ENCODE assay signal across 20 cellular contexts in genomic region chr5:175900131-175900530, GRCh38. TPM values are rescaled to one million over a fixed set of nuclear protein-coding genes. Genes with fewer than 3 reads are reported as not detected.
DNase-seq lines count a peak whose midpoint lies in the region; ATAC-seq and TF ChIP-seq lines count a peak whose summit lies in the region.
"Had no signal": no experiment of that assay in that cellular context is flagged by ENCODE, and none has a peak within 500 bp of the region (broad histone marks: within the 10 kb centered on the region; RNA-seq: fewer than 3 reads in every experiment).

No MANE protein-coding gene starts in this region.

- 82 to 93% methylated on average over 5 to 6 of the region's 6 CpGs for WGBS in endodermal cell (ENCODE audit: insufficient coverage in 1 of 2, insufficient read length in 1 of 2), 2 experiments

- peak overlapping the region in 7 of 11 experiments; percentile 7 to 58 (median 42); a peak in 13 of 22 replicates for H3K4me2 ChIP-seq in BLaER1 treated with 17β-estradiol and CSF1 and Interleukin-3, amounts not matched to agents 10 nM and 100 nM
- no peak overlapping the region for H3K4me2 ChIP-seq in osteoblast (ENCODE audit: insufficient read depth, low read length)

- ATAC-seq in GM18861 (IDR thresholded peaks at IDR 0.05; ENCODE audit: unreplicated experiment) (no peak), HG03135 (IDR thresholded peaks at IDR 0.05; ENCODE audit: unreplicated experiment) (no peak)
- ATAC-seq: GM12878 had no signal

- H3K9ac ChIP-seq in BLaER1 treated with 17β-estradiol and CSF1 and Interleukin-3, amounts not matched to agents 10 nM and 100 nM, result no peak overlapping the region
- no peak overlapping the region for H3K9ac ChIP-seq in endodermal cell (ENCODE audit: extremely low read depth, low read length, poor library complexity, severe bottlenecking)
- H3K9ac ChIP-seq: GM23248 had no signal

- TF ChIP-seq CTCF in VCaP (conservative IDR thresholded peaks at IDR 0.05) (no peak), endodermal cell (conservative IDR thresholded peaks at IDR 0.05) (no peak), osteoblast (IDR thresholded peaks at IDR 0.05; ENCODE audit: extremely low read depth, low read depth, low read length) (no peak)

- no peak for DNase-seq in endodermal cell
- DNase-seq in osteoblast (ENCODE audit: insufficient read length, low spot score, missing footprints), result peak; percentile 46
- no peak for DNase-seq in activated naive CD4-positive, alpha-beta T cell treated with anti-CD3 and anti-CD28 coated beads, Interleukin-2, amount 10 ng/mL, durations not matched to agents 7 days and 5 days
- DNase-seq in NCI-H146 treated with DMSO at 0.1 percent for 48 hours (lab: John Stamatoyannopoulos, UW; ENCODE audit: unreplicated experiment), result no peak
- DNase-seq: CD4-positive, alpha-beta T cell; CD8-positive, alpha-beta memory T cell; DMS 273 treated with DMSO at 0.1 percent for 48 hours; DMS79; EL; GDM1; GM23248; H7; HCEC 1CT had no signal

- H3K27me3 ChIP-seq in BLaER1 treated with 17β-estradiol and CSF1 and Interleukin-3, amounts not matched to agents 10 nM and 100 nM, result no peaks in the 10 kb centered on the region
- H3K27me3 ChIP-seq in endodermal cell (ENCODE audit: control insufficient read depth, insufficient read depth, low read length, poor library complexity, severe bottlenecking) (peaks cover under 1% of the 10 kb centered on the region), osteoblast (ENCODE audit: insufficient read depth, low read length) (no peaks in the 10 kb centered on the region)

- no peaks in the 10 kb centered on the region for H3K9me3 Mint-ChIP-seq in endodermal cell
- H3K9me3 Mint-ChIP-seq in activated naive CD4-positive, alpha-beta T cell treated with anti-CD3 and anti-CD28 coated beads, Interleukin-2, amount 10 ng/mL, durations not matched to agents 7 days and 5 days, result no peaks in the 10 kb centered on the region
- H3K9me3 Mint-ChIP-seq: CD4-positive, alpha-beta T cell; CD8-positive, alpha-beta memory T cell had no signal

- H3K27ac ChIP-seq in BLaER1 treated with 17β-estradiol and CSF1 and Interleukin-3, amounts not matched to agents 10 nM and 100 nM, result peak overlapping the region in 2 of 11 experiments; percentile 12 to 33; a peak in 4 of 22 replicates
- H3K27ac ChIP-seq in VCaP, result peak overlapping the region; percentile 72
- H3K27ac ChIP-seq in endodermal cell (ENCODE audit: low read depth, low read length), result peak overlapping the region; percentile 60
- H3K27ac ChIP-seq in osteoblast (ENCODE audit: low read depth, low read length), result no peak overlapping the region
- H3K27ac ChIP-seq: GM23248 had no signal

- H3K27ac Mint-ChIP-seq in endodermal cell, result no peak overlapping the region
- H3K27ac Mint-ChIP-seq in activated naive CD4-positive, alpha-beta T cell treated with anti-CD3 and anti-CD28 coated beads, Interleukin-2, amount 10 ng/mL, durations not matched to agents 7 days and 5 days, result no peak overlapping the region
- H3K27ac Mint-ChIP-seq: CD14-positive monocyte; CD4-positive, alpha-beta T cell had no signal

- no peak overlapping the region for H3K4me3 Mint-ChIP-seq in endodermal cell
- H3K4me3 Mint-ChIP-seq in activated naive CD4-positive, alpha-beta T cell treated with anti-CD3 and anti-CD28 coated beads, Interleukin-2, amount 10 ng/mL, durations not matched to agents 7 days and 5 days, result no peak overlapping the region
- H3K4me3 Mint-ChIP-seq: CD14-positive monocyte; CD4-positive, alpha-beta T cell; CD8-positive, alpha-beta memory T cell had no signal

- peaks cover 10 to 40% (median 30%) of the 10 kb centered on the region in 10 experiments for H3K4me1 ChIP-seq in BLaER1 treated with 17β-estradiol and CSF1 and Interleukin-3, amounts not matched to agents 10 nM and 100 nM
- peaks cover 4% of the 10 kb centered on the region for H3K4me1 ChIP-seq in endodermal cell (ENCODE audit: control insufficient read depth, insufficient read depth, low read length)
- no peaks in the 10 kb centered on the region for H3K4me1 ChIP-seq in osteoblast (ENCODE audit: insufficient read depth, low read length)

- H3K79me2 ChIP-seq in osteoblast (ENCODE audit: insufficient read depth, low read length), result no peaks in the 10 kb centered on the region

- H3K27me3 Mint-ChIP-seq in endodermal cell (ENCODE audit: insufficient read depth), result peaks cover 4% of the 10 kb centered on the region
- peaks cover 27% of the 10 kb centered on the region for H3K27me3 Mint-ChIP-seq in activated naive CD4-positive, alpha-beta T cell treated with anti-CD3 and anti-CD28 coated beads, Interleukin-2, amount 10 ng/mL, durations not matched to agents 7 days and 5 days
- H3K27me3 Mint-ChIP-seq: CD4-positive, alpha-beta T cell; CD8-positive, alpha-beta memory T cell had no signal

- no peak overlapping the region for H3K4me3 ChIP-seq in BLaER1 treated with 17β-estradiol and CSF1 and Interleukin-3, amounts not matched to agents 10 nM and 100 nM
- H3K4me3 ChIP-seq in endodermal cell (ENCODE audit: low read length) (no peak overlapping the region), osteoblast (ENCODE audit: insufficient read depth, low read length) (no peak overlapping the region)
- H3K4me3 ChIP-seq: GM12878, GM23248 had no signal

- H3K4me1 Mint-ChIP-seq in endodermal cell, result peaks cover 6% of the 10 kb centered on the region
- H3K4me1 Mint-ChIP-seq in activated naive CD4-positive, alpha-beta T cell treated with anti-CD3 and anti-CD28 coated beads, Interleukin-2, amount 10 ng/mL, durations not matched to agents 7 days and 5 days, result peaks cover 19% of the 10 kb centered on the region

- H3K36me3 ChIP-seq in BLaER1 treated with 17β-estradiol and CSF1 and Interleukin-3, amounts not matched to agents 10 nM and 100 nM, result no peaks in the 10 kb centered on the region
- no peaks in the 10 kb centered on the region for H3K36me3 ChIP-seq in endodermal cell (ENCODE audit: control insufficient read depth, insufficient read depth, low read length)
- H3K36me3 ChIP-seq in osteoblast (ENCODE audit: insufficient read depth, low read length), result no peaks in the 10 kb centered on the region

- no peak overlapping the region for H2AFZ ChIP-seq in osteoblast (ENCODE audit: low read length)
- H2AFZ ChIP-seq: GM23248 had no signal

- H3K9me3 ChIP-seq in BLaER1 treated with 17β-estradiol and CSF1 and Interleukin-3, amounts not matched to agents 10 nM and 100 nM (replicated peaks in 1 of 11), result peaks cover 0 to 16% (median 14%) of the 10 kb centered on the region in 11 experiments; a peak in 17 of 22 replicates
- H3K9me3 ChIP-seq in endodermal cell (ENCODE audit: control insufficient read depth, low read length) (no peaks in the 10 kb centered on the region), osteoblast (ENCODE audit: low read depth, low read length) (no peaks in the 10 kb centered on the region)

- CTCF ChIA-PET in activated naive CD4-positive, alpha-beta T cell treated with anti-CD3 and anti-CD28 coated beads, Interleukin-2, amount 10 ng/mL, durations not matched to agents 7 days and 5 days (lab: Charles Lee), result no interaction called here

- H3K36me3 Mint-ChIP-seq in endodermal cell (ENCODE audit: low read depth), result no peaks in the 10 kb centered on the region
- H3K36me3 Mint-ChIP-seq in activated naive CD4-positive, alpha-beta T cell treated with anti-CD3 and anti-CD28 coated beads, Interleukin-2, amount 10 ng/mL, durations not matched to agents 7 days and 5 days, result no peaks in the 10 kb centered on the region
- H3K36me3 Mint-ChIP-seq: CD14-positive monocyte had no signal

- no peaks in the 10 kb centered on the region for H4K20me1 ChIP-seq in BLaER1 treated with 17β-estradiol and CSF1 and Interleukin-3, amounts not matched to agents 10 nM and 100 nM
- H4K20me1 ChIP-seq in osteoblast (ENCODE audit: insufficient read depth, low read length), result no peaks in the 10 kb centered on the region

RNA-seq across cellular contexts. Expression of gene CPLX2, which starts 28.8 kb away (rescaled TPM):
- total RNA-seq in endodermal cell (not detected), osteoblast (not detected in 2 replicates)
- polyA plus RNA-seq in endodermal cell (2013, experiment 1 of 2), result 9.9 TPM
- 10.4 TPM for polyA plus RNA-seq in endodermal cell (2013, experiment 2 of 2)
- total RNA-seq: A172; CD4-positive, alpha-beta T cell; CD8-positive, alpha-beta memory T cell; GM23248 had no signal
- polyA plus RNA-seq: CD14-positive monocyte; CD8-positive, alpha-beta memory T cell; GM23248 had no signal
